1 cellular context compared by ENCODE assay signal in the genomic region with DNA sequence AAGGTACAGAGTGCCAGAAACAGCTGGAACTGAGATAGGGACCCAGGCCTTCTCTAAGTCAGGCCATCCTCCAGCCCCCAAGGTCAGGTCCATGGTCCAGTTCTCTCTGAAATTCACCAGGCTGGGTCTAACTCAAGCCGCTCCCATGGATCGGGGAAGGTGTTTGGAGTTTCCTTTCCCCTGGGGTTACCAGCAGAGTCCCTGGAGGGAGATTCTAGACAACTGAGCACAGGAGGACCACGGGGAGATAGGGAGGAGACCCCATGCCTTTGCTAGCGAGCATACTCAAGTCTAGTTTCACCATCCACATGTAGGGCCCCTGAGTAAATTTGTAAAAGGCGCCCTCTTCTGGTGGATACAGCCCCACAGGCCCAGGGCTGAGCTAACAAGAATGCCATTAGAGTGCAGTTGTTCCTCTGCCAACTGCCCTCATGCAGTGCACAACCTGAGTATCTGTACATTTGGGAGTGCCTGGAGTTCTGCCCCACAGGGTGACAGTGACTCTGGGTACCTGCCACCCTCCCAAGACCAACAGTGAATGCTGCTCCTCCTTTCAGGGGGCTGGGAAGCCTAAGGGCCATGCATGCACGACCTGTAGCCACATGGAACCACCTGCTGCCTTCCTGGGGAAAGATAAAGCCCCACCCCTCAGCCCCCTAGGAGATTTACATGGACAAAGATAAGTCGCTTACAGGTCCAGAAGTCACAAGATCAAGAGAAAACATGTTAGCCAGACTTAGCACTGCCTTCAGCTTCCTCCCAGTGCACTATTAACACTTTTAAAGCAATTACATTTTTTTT.
A peak's percentile ranks its signal among the peaks of the same experiment; 100 is the strongest.
TF ChIP-seq lines count a peak whose summit lies in the region.

No MANE protein-coding gene starts in this region.

TF ChIP-seq in K562, 482 proteins besides CTCF, POLR2A, EP300 and RAD21 (continued from another document and continues in another):
- TF ChIP-seq, protein P1, sequence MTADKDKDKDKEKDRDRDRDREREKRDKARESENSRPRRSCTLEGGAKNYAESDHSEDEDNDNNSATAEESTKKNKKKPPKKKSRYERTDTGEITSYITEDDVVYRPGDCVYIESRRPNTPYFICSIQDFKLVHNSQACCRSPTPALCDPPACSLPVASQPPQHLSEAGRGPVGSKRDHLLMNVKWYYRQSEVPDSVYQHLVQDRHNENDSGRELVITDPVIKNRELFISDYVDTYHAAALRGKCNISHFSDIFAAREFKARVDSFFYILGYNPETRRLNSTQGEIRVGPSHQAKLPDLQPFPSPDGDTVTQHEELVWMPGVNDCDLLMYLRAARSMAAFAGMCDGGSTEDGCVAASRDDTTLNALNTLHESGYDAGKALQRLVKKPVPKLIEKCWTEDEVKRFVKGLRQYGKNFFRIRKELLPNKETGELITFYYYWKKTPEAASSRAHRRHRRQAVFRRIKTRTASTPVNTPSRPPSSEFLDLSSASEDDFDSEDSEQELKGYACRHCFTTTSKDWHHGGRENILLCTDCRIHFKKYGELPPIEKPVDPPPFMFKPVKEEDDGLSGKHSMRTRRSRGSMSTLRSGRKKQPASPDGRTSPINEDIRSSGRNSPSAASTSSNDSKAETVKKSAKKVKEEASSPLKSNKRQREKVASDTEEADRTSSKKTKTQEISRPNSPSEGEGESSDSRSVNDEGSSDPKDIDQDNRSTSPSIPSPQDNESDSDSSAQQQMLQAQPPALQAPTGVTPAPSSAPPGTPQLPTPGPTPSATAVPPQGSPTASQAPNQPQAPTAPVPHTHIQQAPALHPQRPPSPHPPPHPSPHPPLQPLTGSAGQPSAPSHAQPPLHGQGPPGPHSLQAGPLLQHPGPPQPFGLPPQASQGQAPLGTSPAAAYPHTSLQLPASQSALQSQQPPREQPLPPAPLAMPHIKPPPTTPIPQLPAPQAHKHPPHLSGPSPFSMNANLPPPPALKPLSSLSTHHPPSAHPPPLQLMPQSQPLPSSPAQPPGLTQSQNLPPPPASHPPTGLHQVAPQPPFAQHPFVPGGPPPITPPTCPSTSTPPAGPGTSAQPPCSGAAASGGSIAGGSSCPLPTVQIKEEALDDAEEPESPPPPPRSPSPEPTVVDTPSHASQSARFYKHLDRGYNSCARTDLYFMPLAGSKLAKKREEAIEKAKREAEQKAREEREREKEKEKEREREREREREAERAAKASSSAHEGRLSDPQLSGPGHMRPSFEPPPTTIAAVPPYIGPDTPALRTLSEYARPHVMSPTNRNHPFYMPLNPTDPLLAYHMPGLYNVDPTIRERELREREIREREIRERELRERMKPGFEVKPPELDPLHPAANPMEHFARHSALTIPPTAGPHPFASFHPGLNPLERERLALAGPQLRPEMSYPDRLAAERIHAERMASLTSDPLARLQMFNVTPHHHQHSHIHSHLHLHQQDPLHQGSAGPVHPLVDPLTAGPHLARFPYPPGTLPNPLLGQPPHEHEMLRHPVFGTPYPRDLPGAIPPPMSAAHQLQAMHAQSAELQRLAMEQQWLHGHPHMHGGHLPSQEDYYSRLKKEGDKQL (CRISPR knock-in tag; IDR thresholded peaks at IDR 0.05; ENCODE audit: borderline replicate concordance) = no peak
- TF ChIP-seq CGGBP1 (CRISPR knock-in tag; IDR thresholded peaks at IDR 0.05) (no peak), RFX7 (CRISPR knock-in tag; IDR thresholded peaks at IDR 0.05) (no peak), HNRNPUL1 (IDR thresholded peaks at IDR 0.05; ENCODE audit: low read length) (no peak), ZNF76 (CRISPR knock-in tag; IDR thresholded peaks at IDR 0.05; ENCODE audit: borderline replicate concordance) (no peak), RBM14 (IDR thresholded peaks at IDR 0.05; ENCODE audit: borderline replicate concordance, insufficient read depth, low read depth, low read length) (no peak), CBX2 (IDR thresholded peaks at IDR 0.05; ENCODE audit: insufficient read depth, low read length, poor library complexity, severe bottlenecking) (no peak), SAP30 (IDR thresholded peaks at IDR 0.05; ENCODE audit: borderline replicate concordance, insufficient read depth, low read depth, low read length, poor library complexity, severe bottlenecking) (no peak), PRPF4 (IDR thresholded peaks at IDR 0.05; ENCODE audit: insufficient read depth, low read depth, low read length, poor library complexity, severe bottlenecking) (no peak), MCM2 (IDR thresholded peaks at IDR 0.05; ENCODE audit: low read depth) (no peak), EWSR1 (IDR thresholded peaks at IDR 0.05; ENCODE audit: borderline replicate concordance, low read depth, partially characterized antibody) (no peak), ZBTB9 (CRISPR knock-in tag; IDR thresholded peaks at IDR 0.05) (0 out of 2 replicates have a peak, but pooled peaks have one; percentile 38), BCOR (IDR thresholded peaks at IDR 0.05) (no peak), HMGN3 (IDR thresholded peaks at IDR 0.05; ENCODE audit: borderline replicate concordance, extremely low read depth, insufficient read length, low read depth, low read length) (no peak), SUPT5H (IDR thresholded peaks at IDR 0.05) (no peak), FOXA3 (CRISPR knock-in tag; conservative IDR thresholded peaks at IDR 0.05 in 1 of 2, IDR thresholded peaks at IDR 0.05 in 1 of 2) (peak; percentile 35 to 80; a peak in 2 of 4 replicates), SMARCC2 (IDR thresholded peaks at IDR 0.05; ENCODE audit: low read depth) (no peak), CLOCK (CRISPR knock-in tag; IDR thresholded peaks at IDR 0.05; ENCODE audit: borderline replicate concordance) (0 out of 2 replicates have a peak, but pooled peaks have one; percentile 15), L3MBTL2 (IDR thresholded peaks at IDR 0.05) (peak; percentile 57), ZSCAN29 (IDR thresholded peaks at IDR 0.05) (no peak), GABPA (tag; conservative IDR thresholded peaks at IDR 0.05; ENCODE audit: low read depth) (no peak), ZC3H8 (IDR thresholded peaks at IDR 0.05) (no peak), ESRRB (CRISPR knock-in tag; IDR thresholded peaks at IDR 0.05; ENCODE audit: borderline replicate concordance) (no peak), NCOA1 (IDR thresholded peaks at IDR 0.05; ENCODE audit: low read depth) (no peak), KLF10 (CRISPR knock-in tag; IDR thresholded peaks at IDR 0.05) (no peak), MEF2A (IDR thresholded peaks at IDR 0.05; ENCODE audit: control insufficient read depth, low read depth, low read length) (no peak), TAF1 (IDR thresholded peaks at IDR 0.05; ENCODE audit: control insufficient read depth, extremely low read depth, insufficient read depth, low read length, severe bottlenecking) (no peak), NR2F6 (CRISPR knock-in tag; IDR thresholded peaks at IDR 0.05) (no peak), GABPB1 (CRISPR knock-in tag; IDR thresholded peaks at IDR 0.05) (no peak), HMG20A (CRISPR knock-in tag; conservative IDR thresholded peaks at IDR 0.05) (no peak), BMI1 (IDR thresholded peaks at IDR 0.05; ENCODE audit: low read length) (no peak)
- TF ChIP-seq, protein P2, sequence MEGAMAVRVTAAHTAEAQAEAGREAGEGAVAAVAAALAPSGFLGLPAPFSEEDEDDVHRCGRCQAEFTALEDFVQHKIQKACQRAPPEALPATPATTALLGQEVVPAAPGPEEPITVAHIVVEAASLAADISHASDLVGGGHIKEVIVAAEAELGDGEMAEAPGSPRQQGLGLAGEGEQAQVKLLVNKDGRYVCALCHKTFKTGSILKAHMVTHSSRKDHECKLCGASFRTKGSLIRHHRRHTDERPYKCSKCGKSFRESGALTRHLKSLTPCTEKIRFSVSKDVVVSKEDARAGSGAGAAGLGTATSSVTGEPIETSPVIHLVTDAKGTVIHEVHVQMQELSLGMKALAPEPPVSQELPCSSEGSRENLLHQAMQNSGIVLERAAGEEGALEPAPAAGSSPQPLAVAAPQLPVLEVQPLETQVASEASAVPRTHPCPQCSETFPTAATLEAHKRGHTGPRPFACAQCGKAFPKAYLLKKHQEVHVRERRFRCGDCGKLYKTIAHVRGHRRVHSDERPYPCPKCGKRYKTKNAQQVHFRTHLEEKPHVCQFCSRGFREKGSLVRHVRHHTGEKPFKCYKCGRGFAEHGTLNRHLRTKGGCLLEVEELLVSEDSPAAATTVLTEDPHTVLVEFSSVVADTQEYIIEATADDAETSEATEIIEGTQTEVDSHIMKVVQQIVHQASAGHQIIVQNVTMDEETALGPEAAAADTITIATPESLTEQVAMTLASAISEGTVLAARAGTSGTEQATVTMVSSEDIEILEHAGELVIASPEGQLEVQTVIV (CRISPR knock-in tag; IDR thresholded peaks at IDR 0.05; ENCODE audit: borderline replicate concordance) = no peak
